In the genomic region with DNA sequence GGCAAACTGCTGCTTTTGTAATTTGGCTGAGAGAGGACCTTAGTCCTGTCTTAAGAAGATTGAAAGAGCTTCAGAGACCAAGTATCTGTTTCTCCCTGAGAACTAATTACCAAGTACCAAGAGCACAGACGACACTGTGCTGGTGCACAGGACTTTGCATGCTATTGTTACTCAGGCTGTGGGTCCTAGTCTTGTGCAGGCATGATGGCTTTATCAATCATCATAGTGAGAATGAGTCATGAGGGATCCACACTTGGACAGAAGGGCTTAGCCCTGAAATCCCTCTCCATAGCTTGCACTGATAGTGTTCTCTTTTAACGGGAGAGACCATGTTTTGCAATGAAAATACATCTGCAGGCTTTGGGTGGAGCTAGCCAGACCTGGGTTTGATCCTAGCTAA, we compare ENCODE assay signal across 22 cellular contexts.
"Had no signal": no experiment of that assay in that cellular context is flagged by ENCODE, and none has a peak within 500 bp of the region (broad histone marks: within the 10 kb centered on the region; RNA-seq: fewer than 3 reads in every experiment).

No MANE protein-coding gene starts in this region.

- H3K9me3 ChIP-seq: esophagus squamous epithelium, gastroesophageal sphincter, tibial artery had no signal

- H3K27ac Mint-ChIP-seq: activated CD4-positive, alpha-beta T cell treated with anti-CD3 and anti-CD28 coated beads, Interleukin-2, amount 10 ng/mL, durations not matched to agents 7 days and 5 days; activated CD8-positive, alpha-beta memory T cell treated with anti-CD3 and anti-CD28 coated beads, Interleukin-2, amount 10 ng/mL, durations not matched to agents 7 days and 5 days; activated CD8-positive, alpha-beta T cell treated with anti-CD3 and anti-CD28 coated beads for 36 hours; activated naive CD4-positive, alpha-beta T cell treated with anti-CD3 and anti-CD28 coated beads, Interleukin-2, amount 10 ng/mL, durations not matched to agents 7 days and 5 days; activated naive CD8-positive, alpha-beta T cell treated with anti-CD3 and anti-CD28 coated beads, Interleukin-2, amount 50 U/mL, for 24 hours; effector memory CD8-positive, alpha-beta T cell; naive thymus-derived CD4-positive, alpha-beta T cell; stimulated activated effector memory CD8-positive, alpha-beta T cell treated with anti-CD3 and anti-CD28 coated beads, Interleukin-12 subunit alpha, Interleukin-12 subunit beta, amount 100 ng/mL, for 72 hours; stimulated activated naive CD8-positive, alpha-beta T cell treated with anti-CD3 and anti-CD28 coated beads, Interleukin-15, amount 100 ng/mL, for 72 hours had no signal

- H3K9ac ChIP-seq: parathyroid adenoma had no signal

- H3K36me3 Mint-ChIP-seq: activated CD8-positive, alpha-beta memory T cell treated with anti-CD3 and anti-CD28 coated beads, Interleukin-2, amount 10 ng/mL, durations not matched to agents 7 days and 5 days; activated naive CD4-positive, alpha-beta T cell treated with anti-CD3 and anti-CD28 coated beads, Interleukin-2, amount 10 ng/mL, durations not matched to agents 7 days and 5 days; naive thymus-derived CD4-positive, alpha-beta T cell; stimulated activated effector memory CD8-positive, alpha-beta T cell treated with anti-CD3 and anti-CD28 coated beads, Interleukin-12 subunit alpha, Interleukin-12 subunit beta, amount 100 ng/mL, for 72 hours had no signal

- ATAC-seq: activated CD8-positive, alpha-beta memory T cell treated with anti-CD3 and anti-CD28 coated beads, Interleukin-2, amount 10 ng/mL, durations not matched to agents 7 days and 5 days; activated CD8-positive, alpha-beta T cell treated with anti-CD3 and anti-CD28 coated beads for 36 hours; activated naive CD8-positive, alpha-beta T cell treated with anti-CD3 and anti-CD28 coated beads, Interleukin-2, amount 50 U/mL, for 24 hours; effector memory CD8-positive, alpha-beta T cell; gastroesophageal sphincter; naive thymus-derived CD4-positive, alpha-beta T cell; stimulated activated effector memory CD8-positive, alpha-beta T cell treated with anti-CD3 and anti-CD28 coated beads, Interleukin-12 subunit alpha, Interleukin-12 subunit beta, amount 100 ng/mL, for 72 hours; stimulated activated naive CD8-positive, alpha-beta T cell treated with anti-CD3 and anti-CD28 coated beads, Interleukin-15, amount 100 ng/mL, for 72 hours had no signal

- H3K79me2 ChIP-seq: parathyroid adenoma had no signal

- H3K36me3 ChIP-seq: esophagus squamous epithelium, gastroesophageal sphincter, tibial artery had no signal

- H3K27me3 ChIP-seq: dorsolateral prefrontal cortex, gastroesophageal sphincter had no signal

- H3K4me3 Mint-ChIP-seq: activated CD4-positive, alpha-beta T cell treated with anti-CD3 and anti-CD28 coated beads, Interleukin-2, amount 10 ng/mL, durations not matched to agents 7 days and 5 days; activated CD8-positive, alpha-beta memory T cell treated with anti-CD3 and anti-CD28 coated beads, Interleukin-2, amount 10 ng/mL, durations not matched to agents 7 days and 5 days; activated CD8-positive, alpha-beta T cell treated with anti-CD3 and anti-CD28 coated beads for 36 hours; activated naive CD4-positive, alpha-beta T cell treated with anti-CD3 and anti-CD28 coated beads, Interleukin-2, amount 10 ng/mL, durations not matched to agents 7 days and 5 days; activated naive CD8-positive, alpha-beta T cell treated with anti-CD3 and anti-CD28 coated beads, Interleukin-2, amount 50 U/mL, for 24 hours; effector memory CD8-positive, alpha-beta T cell; naive thymus-derived CD4-positive, alpha-beta T cell; stimulated activated effector memory CD8-positive, alpha-beta T cell treated with anti-CD3 and anti-CD28 coated beads, Interleukin-12 subunit alpha, Interleukin-12 subunit beta, amount 100 ng/mL, for 72 hours; stimulated activated naive CD8-positive, alpha-beta T cell treated with anti-CD3 and anti-CD28 coated beads, Interleukin-15, amount 100 ng/mL, for 72 hours had no signal

- DNase-seq: activated CD4-positive, alpha-beta T cell treated with anti-CD3 and anti-CD28 coated beads, Interleukin-2, amount 10 ng/mL, durations not matched to agents 7 days and 5 days; activated CD4-positive, CD25-positive, alpha-beta regulatory T cell treated with anti-CD3 and anti-CD28 coated beads, Interleukin-2, amount 50 U/mL, for 72 hours; activated CD8-positive, alpha-beta memory T cell treated with anti-CD3 and anti-CD28 coated beads, Interleukin-2, amount 10 ng/mL, durations not matched to agents 7 days and 5 days; activated CD8-positive, alpha-beta T cell treated with anti-CD3 and anti-CD28 coated beads for 36 hours; activated effector memory CD4-positive, alpha-beta T cell treated with anti-CD3 and anti-CD28 coated beads, Interleukin-2, amount 50 U/mL, for 16 hours; activated naive CD4-positive, alpha-beta T cell treated with anti-CD3 and anti-CD28 coated beads, Interleukin-2, amount 10 ng/mL, durations not matched to agents 7 days and 5 days; activated naive CD8-positive, alpha-beta T cell treated with anti-CD3 and anti-CD28 coated beads, Interleukin-2, amount 50 U/mL, for 24 hours; activated T-cell treated with anti-CD3 and anti-CD28 coated beads for 4 hours; central memory CD4-positive, alpha-beta T cell; effector memory CD8-positive, alpha-beta T cell; esophagus squamous epithelium; left cardiac atrium; mesenchymal stem cell; naive thymus-derived CD4-positive, alpha-beta T cell; stimulated activated CD4-positive, alpha-beta T cell treated with anti-CD3 and anti-CD28 coated beads, Interleukin-1b, Interleukin-23, amount 100 ng/mL, for 48 hours; stimulated activated naive CD8-positive, alpha-beta T cell treated with anti-CD3 and anti-CD28 coated beads, Interleukin-15, amount 100 ng/mL, for 72 hours; tibial artery had no signal

- H3K9me3 Mint-ChIP-seq: activated CD4-positive, alpha-beta T cell treated with anti-CD3 and anti-CD28 coated beads, Interleukin-2, amount 10 ng/mL, durations not matched to agents 7 days and 5 days; activated CD8-positive, alpha-beta T cell treated with anti-CD3 and anti-CD28 coated beads for 36 hours; activated naive CD4-positive, alpha-beta T cell treated with anti-CD3 and anti-CD28 coated beads, Interleukin-2, amount 10 ng/mL, durations not matched to agents 7 days and 5 days; activated naive CD8-positive, alpha-beta T cell treated with anti-CD3 and anti-CD28 coated beads, Interleukin-2, amount 50 U/mL, for 24 hours; effector memory CD8-positive, alpha-beta T cell; stimulated activated effector memory CD8-positive, alpha-beta T cell treated with anti-CD3 and anti-CD28 coated beads, Interleukin-12 subunit alpha, Interleukin-12 subunit beta, amount 100 ng/mL, for 72 hours had no signal

- H3K4me1 ChIP-seq: esophagus squamous epithelium, parathyroid adenoma, tibial artery had no signal

- H3K27ac ChIP-seq: dorsolateral prefrontal cortex, esophagus squamous epithelium, gastroesophageal sphincter, parathyroid adenoma, skin epidermis, tibial artery had no signal

- H2AFZ ChIP-seq: parathyroid adenoma had no signal

- H3K4me3 ChIP-seq: esophagus squamous epithelium, gastroesophageal sphincter, skin epidermis, tibial artery had no signal

- H3K4me1 Mint-ChIP-seq: activated CD4-positive, alpha-beta T cell treated with anti-CD3 and anti-CD28 coated beads, Interleukin-2, amount 10 ng/mL, durations not matched to agents 7 days and 5 days; activated CD8-positive, alpha-beta memory T cell treated with anti-CD3 and anti-CD28 coated beads, Interleukin-2, amount 10 ng/mL, durations not matched to agents 7 days and 5 days; activated naive CD4-positive, alpha-beta T cell treated with anti-CD3 and anti-CD28 coated beads, Interleukin-2, amount 10 ng/mL, durations not matched to agents 7 days and 5 days; activated naive CD8-positive, alpha-beta T cell treated with anti-CD3 and anti-CD28 coated beads, Interleukin-2, amount 50 U/mL, for 24 hours; naive thymus-derived CD4-positive, alpha-beta T cell; stimulated activated effector memory CD8-positive, alpha-beta T cell treated with anti-CD3 and anti-CD28 coated beads, Interleukin-12 subunit alpha, Interleukin-12 subunit beta, amount 100 ng/mL, for 72 hours; stimulated activated naive CD8-positive, alpha-beta T cell treated with anti-CD3 and anti-CD28 coated beads, Interleukin-15, amount 100 ng/mL, for 72 hours had no signal
